1 cellular context compared by ENCODE assay signal in the genomic region with DNA sequence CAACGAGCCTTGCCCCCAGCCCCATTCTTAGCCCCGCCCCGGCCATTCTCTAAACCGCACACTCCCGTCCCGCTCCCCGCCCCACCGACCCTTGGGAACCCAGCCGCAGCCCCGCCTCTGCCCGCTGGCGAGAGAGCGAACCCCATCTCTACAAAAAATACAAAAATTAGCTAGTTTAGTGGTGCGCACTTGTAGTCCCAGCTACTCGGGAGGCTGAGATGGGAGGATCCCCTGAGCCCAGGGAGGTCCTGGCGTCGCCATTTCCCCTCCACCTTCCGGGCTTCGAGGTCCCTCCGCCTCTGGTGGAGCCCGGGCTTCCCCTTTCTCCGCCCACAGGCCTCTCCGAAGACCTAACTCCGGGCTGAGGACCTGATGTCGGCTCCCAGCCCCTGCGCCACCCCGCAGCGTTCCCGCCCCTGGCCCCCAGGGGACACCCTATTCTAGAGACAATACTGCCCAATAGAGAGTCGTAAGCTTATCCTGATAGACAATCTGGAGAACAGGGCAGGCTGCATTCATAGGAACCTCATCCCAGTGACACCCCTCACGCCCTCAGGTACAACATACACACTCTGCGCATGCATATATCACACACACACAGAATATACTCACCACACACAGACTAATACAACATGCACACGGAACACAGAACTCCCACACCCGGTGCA.
TF ChIP-seq lines count a peak whose summit lies in the region.

No MANE protein-coding gene starts in this region.

TF ChIP-seq in K562, 482 proteins besides CTCF, POLR2A, EP300 and RAD21 (continued from another document and continues in another):
- TF ChIP-seq ZNF507 (tag; conservative IDR thresholded peaks at IDR 0.05) (no peak), SMARCA5 (IDR thresholded peaks at IDR 0.05) (peak; percentile 63; the same call in 1 of the 2 replicates), BDP1 (IDR thresholded peaks at IDR 0.05; ENCODE audit: insufficient read depth, insufficient read length) (no peak), RAD51 (IDR thresholded peaks at IDR 0.05; ENCODE audit: borderline replicate concordance, low read depth) (no peak), RHOXF2B (CRISPR knock-in tag; conservative IDR thresholded peaks at IDR 0.05) (no peak), TARDBP (IDR thresholded peaks at IDR 0.05) (no peak; the same call in 1 of the 2 replicates), BCL6 (CRISPR knock-in tag; IDR thresholded peaks at IDR 0.05) (no peak), NONO (IDR thresholded peaks at IDR 0.05; ENCODE audit: low read depth in 2 of 2, low read length in 1 of 2) (no peak), ZFP1 (CRISPR knock-in tag; IDR thresholded peaks at IDR 0.05) (no peak), ZNF778 (CRISPR knock-in tag; IDR thresholded peaks at IDR 0.05) (no peak), ELF2 (CRISPR knock-in tag; IDR thresholded peaks at IDR 0.05) (no peak), HNRNPK (IDR thresholded peaks at IDR 0.05; ENCODE audit: low read depth, low read length, poor library complexity, severe bottlenecking) (no peak), ZNF224 (CRISPR knock-in tag; IDR thresholded peaks at IDR 0.05) (no peak), GTF2E2 (tag; IDR thresholded peaks at IDR 0.05) (no peak), ZNF253 (CRISPR knock-in tag; conservative IDR thresholded peaks at IDR 0.05) (no peak), NFATC3 (IDR thresholded peaks at IDR 0.05) (no peak), SIRT6 (IDR thresholded peaks at IDR 0.05; ENCODE audit: low read depth, low read length) (no peak), HIVEP1 (CRISPR knock-in tag; IDR thresholded peaks at IDR 0.05) (0 out of 2 replicates have a peak, but pooled peaks have one; percentile 17), CTBP1 (IDR thresholded peaks at IDR 0.05; ENCODE audit: borderline replicate concordance) (peak; percentile 60; the same call in 1 of the 2 replicates), ZNF12 (CRISPR knock-in tag; IDR thresholded peaks at IDR 0.05) (no peak), ZNF134 (CRISPR knock-in tag; conservative IDR thresholded peaks at IDR 0.05) (no peak), SP2 (IDR thresholded peaks at IDR 0.05; ENCODE audit: extremely low read depth, low read depth, low read length, poor library complexity, severe bottlenecking) (no peak), ZNF197 (CRISPR knock-in tag; IDR thresholded peaks at IDR 0.05; ENCODE audit: low read depth) (peak; percentile 50; the same call in 1 of the 2 replicates), ZNF239 (CRISPR knock-in tag; IDR thresholded peaks at IDR 0.05) (no peak), ZNF174 (CRISPR knock-in tag; IDR thresholded peaks at IDR 0.05) (no peak), ZFP30 (CRISPR knock-in tag; IDR thresholded peaks at IDR 0.05; ENCODE audit: borderline replicate concordance) (no peak), NFIC (IDR thresholded peaks at IDR 0.05) (no peak), SRSF1 (IDR thresholded peaks at IDR 0.05; ENCODE audit: low read depth, low read length) (no peak), RBM39 (optimal IDR thresholded peaks at IDR 0.05; ENCODE audit: low read depth, low read length) (no peak), FOS (IDR thresholded peaks at IDR 0.05; ENCODE audit: extremely low read depth, insufficient read length) (no peak), SPI1 (IDR thresholded peaks at IDR 0.05; ENCODE audit: borderline replicate concordance, low read depth, low read length) (peak; percentile 94), MYC (IDR thresholded peaks at IDR 0.05; ENCODE audit: low read depth, low read length) (peak; percentile 70; the same call in 1 of the 2 replicates), MYC (CRISPR knock-in tag; IDR thresholded peaks at IDR 0.05; ENCODE audit: borderline replicate concordance, low read depth) (no peak), ZNF24 (IDR thresholded peaks at IDR 0.05) (no peak), ELF1 (tag; IDR thresholded peaks at IDR 0.05) (no peak), CEBPG (CRISPR knock-in tag; IDR thresholded peaks at IDR 0.05) (no peak), CEBPG (tag; conservative IDR thresholded peaks at IDR 0.05 in 1 of 2, IDR thresholded peaks at IDR 0.05 in 1 of 2) (no peak), ZNF766 (CRISPR knock-in tag; conservative IDR thresholded peaks at IDR 0.05) (peak; percentile 42; the same call in 1 of the 2 replicates), COPS2 (conservative IDR thresholded peaks at IDR 0.05) (no peak), ZC3H11A (IDR thresholded peaks at IDR 0.05; ENCODE audit: low read depth, low read length) (no peak), STAT5B (CRISPR knock-in tag; IDR thresholded peaks at IDR 0.05) (no peak), SETDB1 (IDR thresholded peaks at IDR 0.05; ENCODE audit: low read length) (no peak), MEF2D (tag; conservative IDR thresholded peaks at IDR 0.05; ENCODE audit: low read depth) (no peak), CBX8 (IDR thresholded peaks at IDR 0.05; ENCODE audit: borderline replicate concordance, extremely low read depth, low read depth, low read length, poor library complexity, severe bottlenecking) (no peak), ZNF274 (IDR thresholded peaks at IDR 0.05; ENCODE audit: borderline replicate concordance, low read depth, low read length) (no peak), PTTG1 (tag; IDR thresholded peaks at IDR 0.05; ENCODE audit: low read depth) (no peak)
- TF ChIP-seq, protein P1, sequence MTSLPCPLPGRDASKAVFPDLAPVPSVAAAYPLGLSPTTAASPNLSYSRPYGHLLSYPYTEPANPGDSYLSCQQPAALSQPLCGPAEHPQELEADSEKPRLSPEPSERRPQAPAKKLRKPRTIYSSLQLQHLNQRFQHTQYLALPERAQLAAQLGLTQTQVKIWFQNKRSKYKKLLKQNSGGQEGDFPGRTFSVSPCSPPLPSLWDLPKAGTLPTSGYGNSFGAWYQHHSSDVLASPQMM (CRISPR knock-in tag; IDR thresholded peaks at IDR 0.05), result no peak
- TF ChIP-seq, protein P2, sequence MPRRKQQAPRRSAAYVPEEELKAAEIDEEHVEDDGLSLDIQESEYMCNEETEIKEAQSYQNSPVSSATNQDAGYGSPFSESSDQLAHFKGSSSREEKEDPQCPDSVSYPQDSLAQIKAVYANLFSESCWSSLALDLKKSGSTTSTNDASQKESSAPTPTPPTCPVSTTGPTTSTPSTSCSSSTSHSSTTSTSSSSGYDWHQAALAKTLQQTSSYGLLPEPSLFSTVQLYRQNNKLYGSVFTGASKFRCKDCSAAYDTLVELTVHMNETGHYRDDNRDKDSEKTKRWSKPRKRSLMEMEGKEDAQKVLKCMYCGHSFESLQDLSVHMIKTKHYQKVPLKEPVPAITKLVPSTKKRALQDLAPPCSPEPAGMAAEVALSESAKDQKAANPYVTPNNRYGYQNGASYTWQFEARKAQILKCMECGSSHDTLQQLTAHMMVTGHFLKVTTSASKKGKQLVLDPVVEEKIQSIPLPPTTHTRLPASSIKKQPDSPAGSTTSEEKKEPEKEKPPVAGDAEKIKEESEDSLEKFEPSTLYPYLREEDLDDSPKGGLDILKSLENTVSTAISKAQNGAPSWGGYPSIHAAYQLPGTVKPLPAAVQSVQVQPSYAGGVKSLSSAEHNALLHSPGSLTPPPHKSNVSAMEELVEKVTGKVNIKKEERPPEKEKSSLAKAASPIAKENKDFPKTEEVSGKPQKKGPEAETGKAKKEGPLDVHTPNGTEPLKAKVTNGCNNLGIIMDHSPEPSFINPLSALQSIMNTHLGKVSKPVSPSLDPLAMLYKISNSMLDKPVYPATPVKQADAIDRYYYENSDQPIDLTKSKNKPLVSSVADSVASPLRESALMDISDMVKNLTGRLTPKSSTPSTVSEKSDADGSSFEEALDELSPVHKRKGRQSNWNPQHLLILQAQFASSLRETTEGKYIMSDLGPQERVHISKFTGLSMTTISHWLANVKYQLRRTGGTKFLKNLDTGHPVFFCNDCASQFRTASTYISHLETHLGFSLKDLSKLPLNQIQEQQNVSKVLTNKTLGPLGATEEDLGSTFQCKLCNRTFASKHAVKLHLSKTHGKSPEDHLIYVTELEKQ (CRISPR knock-in tag; IDR thresholded peaks at IDR 0.05), result no peak
- TF ChIP-seq, protein P3, sequence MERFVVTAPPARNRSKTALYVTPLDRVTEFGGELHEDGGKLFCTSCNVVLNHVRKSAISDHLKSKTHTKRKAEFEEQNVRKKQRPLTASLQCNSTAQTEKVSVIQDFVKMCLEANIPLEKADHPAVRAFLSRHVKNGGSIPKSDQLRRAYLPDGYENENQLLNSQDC (CRISPR knock-in tag; IDR thresholded peaks at IDR 0.05), result no peak
- TF ChIP-seq, protein P4, sequence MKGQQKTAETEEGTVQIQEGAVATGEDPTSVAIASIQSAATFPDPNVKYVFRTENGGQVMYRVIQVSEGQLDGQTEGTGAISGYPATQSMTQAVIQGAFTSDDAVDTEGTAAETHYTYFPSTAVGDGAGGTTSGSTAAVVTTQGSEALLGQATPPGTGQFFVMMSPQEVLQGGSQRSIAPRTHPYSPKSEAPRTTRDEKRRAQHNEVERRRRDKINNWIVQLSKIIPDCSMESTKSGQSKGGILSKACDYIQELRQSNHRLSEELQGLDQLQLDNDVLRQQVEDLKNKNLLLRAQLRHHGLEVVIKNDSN (CRISPR knock-in tag; IDR thresholded peaks at IDR 0.05), result no peak
- TF ChIP-seq, protein P5, sequence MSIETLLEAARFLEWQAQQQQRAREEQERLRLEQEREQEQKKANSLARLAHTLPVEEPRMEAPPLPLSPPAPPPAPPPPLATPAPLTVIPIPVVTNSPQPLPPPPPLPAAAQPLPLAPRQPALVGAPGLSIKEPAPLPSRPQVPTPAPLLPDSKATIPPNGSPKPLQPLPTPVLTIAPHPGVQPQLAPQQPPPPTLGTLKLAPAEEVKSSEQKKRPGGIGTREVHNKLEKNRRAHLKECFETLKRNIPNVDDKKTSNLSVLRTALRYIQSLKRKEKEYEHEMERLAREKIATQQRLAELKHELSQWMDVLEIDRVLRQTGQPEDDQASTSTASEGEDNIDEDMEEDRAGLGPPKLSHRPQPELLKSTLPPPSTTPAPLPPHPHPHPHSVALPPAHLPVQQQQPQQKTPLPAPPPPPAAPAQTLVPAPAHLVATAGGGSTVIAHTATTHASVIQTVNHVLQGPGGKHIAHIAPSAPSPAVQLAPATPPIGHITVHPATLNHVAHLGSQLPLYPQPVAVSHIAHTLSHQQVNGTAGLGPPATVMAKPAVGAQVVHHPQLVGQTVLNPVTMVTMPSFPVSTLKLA (conservative IDR thresholded peaks at IDR 0.05), result no peak
- TF ChIP-seq, protein P6, sequence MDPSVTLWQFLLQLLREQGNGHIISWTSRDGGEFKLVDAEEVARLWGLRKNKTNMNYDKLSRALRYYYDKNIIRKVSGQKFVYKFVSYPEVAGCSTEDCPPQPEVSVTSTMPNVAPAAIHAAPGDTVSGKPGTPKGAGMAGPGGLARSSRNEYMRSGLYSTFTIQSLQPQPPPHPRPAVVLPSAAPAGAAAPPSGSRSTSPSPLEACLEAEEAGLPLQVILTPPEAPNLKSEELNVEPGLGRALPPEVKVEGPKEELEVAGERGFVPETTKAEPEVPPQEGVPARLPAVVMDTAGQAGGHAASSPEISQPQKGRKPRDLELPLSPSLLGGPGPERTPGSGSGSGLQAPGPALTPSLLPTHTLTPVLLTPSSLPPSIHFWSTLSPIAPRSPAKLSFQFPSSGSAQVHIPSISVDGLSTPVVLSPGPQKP (CRISPR knock-in tag; IDR thresholded peaks at IDR 0.05), result no peak
- TF ChIP-seq, protein P7, sequence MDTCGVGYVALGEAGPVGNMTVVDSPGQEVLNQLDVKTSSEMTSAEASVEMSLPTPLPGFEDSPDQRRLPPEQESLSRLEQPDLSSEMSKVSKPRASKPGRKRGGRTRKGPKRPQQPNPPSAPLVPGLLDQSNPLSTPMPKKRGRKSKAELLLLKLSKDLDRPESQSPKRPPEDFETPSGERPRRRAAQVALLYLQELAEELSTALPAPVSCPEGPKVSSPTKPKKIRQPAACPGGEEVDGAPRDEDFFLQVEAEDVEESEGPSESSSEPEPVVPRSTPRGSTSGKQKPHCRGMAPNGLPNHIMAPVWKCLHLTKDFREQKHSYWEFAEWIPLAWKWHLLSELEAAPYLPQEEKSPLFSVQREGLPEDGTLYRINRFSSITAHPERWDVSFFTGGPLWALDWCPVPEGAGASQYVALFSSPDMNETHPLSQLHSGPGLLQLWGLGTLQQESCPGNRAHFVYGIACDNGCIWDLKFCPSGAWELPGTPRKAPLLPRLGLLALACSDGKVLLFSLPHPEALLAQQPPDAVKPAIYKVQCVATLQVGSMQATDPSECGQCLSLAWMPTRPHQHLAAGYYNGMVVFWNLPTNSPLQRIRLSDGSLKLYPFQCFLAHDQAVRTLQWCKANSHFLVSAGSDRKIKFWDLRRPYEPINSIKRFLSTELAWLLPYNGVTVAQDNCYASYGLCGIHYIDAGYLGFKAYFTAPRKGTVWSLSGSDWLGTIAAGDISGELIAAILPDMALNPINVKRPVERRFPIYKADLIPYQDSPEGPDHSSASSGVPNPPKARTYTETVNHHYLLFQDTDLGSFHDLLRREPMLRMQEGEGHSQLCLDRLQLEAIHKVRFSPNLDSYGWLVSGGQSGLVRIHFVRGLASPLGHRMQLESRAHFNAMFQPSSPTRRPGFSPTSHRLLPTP (IDR thresholded peaks at IDR 0.05; ENCODE audit: borderline replicate concordance, extremely low read depth, insufficient read length), result no peak
- TF ChIP-seq, protein P8, sequence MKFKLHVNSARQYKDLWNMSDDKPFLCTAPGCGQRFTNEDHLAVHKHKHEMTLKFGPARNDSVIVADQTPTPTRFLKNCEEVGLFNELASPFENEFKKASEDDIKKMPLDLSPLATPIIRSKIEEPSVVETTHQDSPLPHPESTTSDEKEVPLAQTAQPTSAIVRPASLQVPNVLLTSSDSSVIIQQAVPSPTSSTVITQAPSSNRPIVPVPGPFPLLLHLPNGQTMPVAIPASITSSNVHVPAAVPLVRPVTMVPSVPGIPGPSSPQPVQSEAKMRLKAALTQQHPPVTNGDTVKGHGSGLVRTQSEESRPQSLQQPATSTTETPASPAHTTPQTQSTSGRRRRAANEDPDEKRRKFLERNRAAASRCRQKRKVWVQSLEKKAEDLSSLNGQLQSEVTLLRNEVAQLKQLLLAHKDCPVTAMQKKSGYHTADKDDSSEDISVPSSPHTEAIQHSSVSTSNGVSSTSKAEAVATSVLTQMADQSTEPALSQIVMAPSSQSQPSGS (CRISPR knock-in tag; IDR thresholded peaks at IDR 0.05), result no peak
- TF ChIP-seq, protein P9, sequence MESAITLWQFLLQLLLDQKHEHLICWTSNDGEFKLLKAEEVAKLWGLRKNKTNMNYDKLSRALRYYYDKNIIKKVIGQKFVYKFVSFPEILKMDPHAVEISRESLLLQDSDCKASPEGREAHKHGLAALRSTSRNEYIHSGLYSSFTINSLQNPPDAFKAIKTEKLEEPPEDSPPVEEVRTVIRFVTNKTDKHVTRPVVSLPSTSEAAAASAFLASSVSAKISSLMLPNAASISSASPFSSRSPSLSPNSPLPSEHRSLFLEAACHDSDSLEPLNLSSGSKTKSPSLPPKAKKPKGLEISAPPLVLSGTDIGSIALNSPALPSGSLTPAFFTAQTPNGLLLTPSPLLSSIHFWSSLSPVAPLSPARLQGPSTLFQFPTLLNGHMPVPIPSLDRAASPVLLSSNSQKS (CRISPR knock-in tag; IDR thresholded peaks at IDR 0.05), result no peak
